In the genomic region with DNA sequence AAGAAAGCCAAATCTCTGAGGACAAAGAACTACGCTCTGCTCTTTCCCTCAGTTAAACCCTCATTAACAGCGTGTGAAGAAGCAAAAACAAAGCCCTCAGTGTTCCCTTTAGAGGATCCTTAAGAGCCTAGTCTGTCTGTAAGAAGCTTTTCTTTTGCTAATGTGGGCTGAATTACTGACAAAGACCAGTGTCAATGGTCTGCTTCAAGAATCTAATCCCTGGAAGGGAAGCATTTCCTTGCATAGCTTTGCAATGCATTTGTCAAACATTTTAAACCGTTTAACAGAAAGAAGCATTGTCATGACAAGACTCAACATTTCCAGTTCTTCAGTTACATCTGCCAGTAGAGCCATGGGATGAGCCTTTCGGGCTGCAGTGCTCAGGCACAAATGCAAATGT, we compare ENCODE assay signal across 1 cellular context.
TF ChIP-seq lines count a peak whose summit lies in the region.

No MANE protein-coding gene starts in this region.

TF ChIP-seq in H1, 55 proteins besides CTCF, POLR2A, EP300 and RAD21 (continued from another document):
- TF ChIP-seq SRF (IDR thresholded peaks at IDR 0.05; ENCODE audit: low read depth, low read length) = no peak
- TF ChIP-seq, protein P1, sequence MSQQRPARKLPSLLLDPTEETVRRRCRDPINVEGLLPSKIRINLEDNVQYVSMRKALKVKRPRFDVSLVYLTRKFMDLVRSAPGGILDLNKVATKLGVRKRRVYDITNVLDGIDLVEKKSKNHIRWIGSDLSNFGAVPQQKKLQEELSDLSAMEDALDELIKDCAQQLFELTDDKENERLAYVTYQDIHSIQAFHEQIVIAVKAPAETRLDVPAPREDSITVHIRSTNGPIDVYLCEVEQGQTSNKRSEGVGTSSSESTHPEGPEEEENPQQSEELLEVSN (IDR thresholded peaks at IDR 0.05) = no peak
- no peak for TF ChIP-seq EGR1 (IDR thresholded peaks at IDR 0.05; ENCODE audit: borderline replicate concordance, low read depth, low read length)
- 0 out of 2 replicates have a peak, but pooled peaks have one; percentile 42 for TF ChIP-seq YY1 (IDR thresholded peaks at IDR 0.05; ENCODE audit: low read depth, low read length)
- no peak for TF ChIP-seq CBX5 (IDR thresholded peaks at IDR 0.05; ENCODE audit: low read depth, low read length)
- no peak for TF ChIP-seq HDAC6 (IDR thresholded peaks at IDR 0.05; ENCODE audit: low read depth, low read length)
- no peak for TF ChIP-seq TAF7 (optimal IDR thresholded peaks at IDR 0.05; ENCODE audit: borderline replicate concordance, low read depth, low read length)
- TF ChIP-seq KDM4A (IDR thresholded peaks at IDR 0.05; ENCODE audit: low read depth, low read length, severe bottlenecking) = no peak
- TF ChIP-seq BACH1 (IDR thresholded peaks at IDR 0.05; ENCODE audit: low read length) = peak; percentile 63; the same call in 1 of the 2 replicates
- no peak for TF ChIP-seq SIRT6 (IDR thresholded peaks at IDR 0.05; ENCODE audit: low read length)
- TF ChIP-seq JUND (IDR thresholded peaks at IDR 0.05; ENCODE audit: low read length) = 0 out of 2 replicates have a peak, but pooled peaks have one; percentile 51
- TF ChIP-seq CREB1 (IDR thresholded peaks at IDR 0.05) = no peak
- TF ChIP-seq TEAD4 (IDR thresholded peaks at IDR 0.05; ENCODE audit: low read depth, low read length) = peak; percentile 83
- no peak for TF ChIP-seq JUN (IDR thresholded peaks at IDR 0.05; ENCODE audit: low read depth, low read length)
- peak; percentile 74; the same call in 1 of the 2 replicates for TF ChIP-seq POU5F1 (IDR thresholded peaks at IDR 0.05; ENCODE audit: low read depth, low read length)
- TF ChIP-seq, protein P2, sequence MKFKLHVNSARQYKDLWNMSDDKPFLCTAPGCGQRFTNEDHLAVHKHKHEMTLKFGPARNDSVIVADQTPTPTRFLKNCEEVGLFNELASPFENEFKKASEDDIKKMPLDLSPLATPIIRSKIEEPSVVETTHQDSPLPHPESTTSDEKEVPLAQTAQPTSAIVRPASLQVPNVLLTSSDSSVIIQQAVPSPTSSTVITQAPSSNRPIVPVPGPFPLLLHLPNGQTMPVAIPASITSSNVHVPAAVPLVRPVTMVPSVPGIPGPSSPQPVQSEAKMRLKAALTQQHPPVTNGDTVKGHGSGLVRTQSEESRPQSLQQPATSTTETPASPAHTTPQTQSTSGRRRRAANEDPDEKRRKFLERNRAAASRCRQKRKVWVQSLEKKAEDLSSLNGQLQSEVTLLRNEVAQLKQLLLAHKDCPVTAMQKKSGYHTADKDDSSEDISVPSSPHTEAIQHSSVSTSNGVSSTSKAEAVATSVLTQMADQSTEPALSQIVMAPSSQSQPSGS (IDR thresholded peaks at IDR 0.05; ENCODE audit: low read length) = no peak; the same call in 1 of the 2 replicates
- TF ChIP-seq, protein P3, sequence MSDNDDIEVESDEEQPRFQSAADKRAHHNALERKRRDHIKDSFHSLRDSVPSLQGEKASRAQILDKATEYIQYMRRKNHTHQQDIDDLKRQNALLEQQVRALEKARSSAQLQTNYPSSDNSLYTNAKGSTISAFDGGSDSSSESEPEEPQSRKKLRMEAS (IDR thresholded peaks at IDR 0.05) = no peak
- TF ChIP-seq NRF1 (IDR thresholded peaks at IDR 0.05; ENCODE audit: low read depth, low read length) = no peak
- TF ChIP-seq HDAC2 (IDR thresholded peaks at IDR 0.05; ENCODE audit: borderline replicate concordance in 1 of 2, low read depth in 2 of 2, low read length in 2 of 2) = peak; percentile 69 to 96; a peak in 1 of 4 replicates
- no peak for TF ChIP-seq ZNF274 (IDR thresholded peaks at IDR 0.05; ENCODE audit: borderline replicate concordance, extremely low read depth, low read length)
- no peak for TF ChIP-seq RNF2 (IDR thresholded peaks at IDR 0.05; ENCODE audit: borderline replicate concordance, low read depth, low read length, missing control alignments, poor library complexity, severe bottlenecking)
- no peak for TF ChIP-seq RBBP5 (IDR thresholded peaks at IDR 0.05; ENCODE audit: borderline replicate concordance, low read depth, low read length)
- TF ChIP-seq TBP (IDR thresholded peaks at IDR 0.05; ENCODE audit: low read depth, low read length) = no peak
- no peak for TF ChIP-seq CHD1 (IDR thresholded peaks at IDR 0.05; ENCODE audit: low read depth, low read length)
- no peak; the same call in none of the 2 replicates for TF ChIP-seq POLR2AphosphoS5 (IDR thresholded peaks at IDR 0.05; ENCODE audit: low read depth, low read length)
- no peak for TF ChIP-seq GABPA (IDR thresholded peaks at IDR 0.05; ENCODE audit: borderline replicate concordance, insufficient read depth, low read length)
- TF ChIP-seq NANOG (IDR thresholded peaks at IDR 0.05; ENCODE audit: insufficient read depth, low read depth, low read length, poor library complexity, severe bottlenecking) = peak; percentile 97
- TF ChIP-seq SAP30 (IDR thresholded peaks at IDR 0.05; ENCODE audit: insufficient read depth, insufficient replicate concordance, low read length) = no peak
- TF ChIP-seq, protein P4, sequence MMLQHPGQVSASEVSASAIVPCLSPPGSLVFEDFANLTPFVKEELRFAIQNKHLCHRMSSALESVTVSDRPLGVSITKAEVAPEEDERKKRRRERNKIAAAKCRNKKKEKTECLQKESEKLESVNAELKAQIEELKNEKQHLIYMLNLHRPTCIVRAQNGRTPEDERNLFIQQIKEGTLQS (IDR thresholded peaks at IDR 0.05; ENCODE audit: insufficient read depth, low read depth, low read length) = no peak
- no peak for TF ChIP-seq RFX5 (IDR thresholded peaks at IDR 0.05; ENCODE audit: borderline replicate concordance, low read depth, low read length)
- TF ChIP-seq SIN3A (conservative IDR thresholded peaks at IDR 0.05 in 1 of 2, IDR thresholded peaks at IDR 0.05 in 1 of 2; ENCODE audit: low read depth in 1 of 2, low read length in 2 of 2) = no peak
- no peak; the same call in 1 of the 2 replicates for TF ChIP-seq CHD2 (IDR thresholded peaks at IDR 0.05; ENCODE audit: low read length)
- no peak for TF ChIP-seq RXRA (IDR thresholded peaks at IDR 0.05; ENCODE audit: insufficient read depth, low read depth, low read length)
- TF ChIP-seq BRCA1 (IDR thresholded peaks at IDR 0.05; ENCODE audit: low read depth, low read length) = no peak
- no peak for TF ChIP-seq GTF2F1 (IDR thresholded peaks at IDR 0.05; ENCODE audit: borderline replicate concordance, low read depth, low read length)
- TF ChIP-seq SP4 (IDR thresholded peaks at IDR 0.05; ENCODE audit: low read length) = no peak
- TF ChIP-seq FOSL1 (IDR thresholded peaks at IDR 0.05; ENCODE audit: insufficient read depth, low read depth, low read length) = no peak
- no peak for TF ChIP-seq PHF8 (conservative IDR thresholded peaks at IDR 0.05; ENCODE audit: low read depth, low read length)
- TF ChIP-seq, protein P5, sequence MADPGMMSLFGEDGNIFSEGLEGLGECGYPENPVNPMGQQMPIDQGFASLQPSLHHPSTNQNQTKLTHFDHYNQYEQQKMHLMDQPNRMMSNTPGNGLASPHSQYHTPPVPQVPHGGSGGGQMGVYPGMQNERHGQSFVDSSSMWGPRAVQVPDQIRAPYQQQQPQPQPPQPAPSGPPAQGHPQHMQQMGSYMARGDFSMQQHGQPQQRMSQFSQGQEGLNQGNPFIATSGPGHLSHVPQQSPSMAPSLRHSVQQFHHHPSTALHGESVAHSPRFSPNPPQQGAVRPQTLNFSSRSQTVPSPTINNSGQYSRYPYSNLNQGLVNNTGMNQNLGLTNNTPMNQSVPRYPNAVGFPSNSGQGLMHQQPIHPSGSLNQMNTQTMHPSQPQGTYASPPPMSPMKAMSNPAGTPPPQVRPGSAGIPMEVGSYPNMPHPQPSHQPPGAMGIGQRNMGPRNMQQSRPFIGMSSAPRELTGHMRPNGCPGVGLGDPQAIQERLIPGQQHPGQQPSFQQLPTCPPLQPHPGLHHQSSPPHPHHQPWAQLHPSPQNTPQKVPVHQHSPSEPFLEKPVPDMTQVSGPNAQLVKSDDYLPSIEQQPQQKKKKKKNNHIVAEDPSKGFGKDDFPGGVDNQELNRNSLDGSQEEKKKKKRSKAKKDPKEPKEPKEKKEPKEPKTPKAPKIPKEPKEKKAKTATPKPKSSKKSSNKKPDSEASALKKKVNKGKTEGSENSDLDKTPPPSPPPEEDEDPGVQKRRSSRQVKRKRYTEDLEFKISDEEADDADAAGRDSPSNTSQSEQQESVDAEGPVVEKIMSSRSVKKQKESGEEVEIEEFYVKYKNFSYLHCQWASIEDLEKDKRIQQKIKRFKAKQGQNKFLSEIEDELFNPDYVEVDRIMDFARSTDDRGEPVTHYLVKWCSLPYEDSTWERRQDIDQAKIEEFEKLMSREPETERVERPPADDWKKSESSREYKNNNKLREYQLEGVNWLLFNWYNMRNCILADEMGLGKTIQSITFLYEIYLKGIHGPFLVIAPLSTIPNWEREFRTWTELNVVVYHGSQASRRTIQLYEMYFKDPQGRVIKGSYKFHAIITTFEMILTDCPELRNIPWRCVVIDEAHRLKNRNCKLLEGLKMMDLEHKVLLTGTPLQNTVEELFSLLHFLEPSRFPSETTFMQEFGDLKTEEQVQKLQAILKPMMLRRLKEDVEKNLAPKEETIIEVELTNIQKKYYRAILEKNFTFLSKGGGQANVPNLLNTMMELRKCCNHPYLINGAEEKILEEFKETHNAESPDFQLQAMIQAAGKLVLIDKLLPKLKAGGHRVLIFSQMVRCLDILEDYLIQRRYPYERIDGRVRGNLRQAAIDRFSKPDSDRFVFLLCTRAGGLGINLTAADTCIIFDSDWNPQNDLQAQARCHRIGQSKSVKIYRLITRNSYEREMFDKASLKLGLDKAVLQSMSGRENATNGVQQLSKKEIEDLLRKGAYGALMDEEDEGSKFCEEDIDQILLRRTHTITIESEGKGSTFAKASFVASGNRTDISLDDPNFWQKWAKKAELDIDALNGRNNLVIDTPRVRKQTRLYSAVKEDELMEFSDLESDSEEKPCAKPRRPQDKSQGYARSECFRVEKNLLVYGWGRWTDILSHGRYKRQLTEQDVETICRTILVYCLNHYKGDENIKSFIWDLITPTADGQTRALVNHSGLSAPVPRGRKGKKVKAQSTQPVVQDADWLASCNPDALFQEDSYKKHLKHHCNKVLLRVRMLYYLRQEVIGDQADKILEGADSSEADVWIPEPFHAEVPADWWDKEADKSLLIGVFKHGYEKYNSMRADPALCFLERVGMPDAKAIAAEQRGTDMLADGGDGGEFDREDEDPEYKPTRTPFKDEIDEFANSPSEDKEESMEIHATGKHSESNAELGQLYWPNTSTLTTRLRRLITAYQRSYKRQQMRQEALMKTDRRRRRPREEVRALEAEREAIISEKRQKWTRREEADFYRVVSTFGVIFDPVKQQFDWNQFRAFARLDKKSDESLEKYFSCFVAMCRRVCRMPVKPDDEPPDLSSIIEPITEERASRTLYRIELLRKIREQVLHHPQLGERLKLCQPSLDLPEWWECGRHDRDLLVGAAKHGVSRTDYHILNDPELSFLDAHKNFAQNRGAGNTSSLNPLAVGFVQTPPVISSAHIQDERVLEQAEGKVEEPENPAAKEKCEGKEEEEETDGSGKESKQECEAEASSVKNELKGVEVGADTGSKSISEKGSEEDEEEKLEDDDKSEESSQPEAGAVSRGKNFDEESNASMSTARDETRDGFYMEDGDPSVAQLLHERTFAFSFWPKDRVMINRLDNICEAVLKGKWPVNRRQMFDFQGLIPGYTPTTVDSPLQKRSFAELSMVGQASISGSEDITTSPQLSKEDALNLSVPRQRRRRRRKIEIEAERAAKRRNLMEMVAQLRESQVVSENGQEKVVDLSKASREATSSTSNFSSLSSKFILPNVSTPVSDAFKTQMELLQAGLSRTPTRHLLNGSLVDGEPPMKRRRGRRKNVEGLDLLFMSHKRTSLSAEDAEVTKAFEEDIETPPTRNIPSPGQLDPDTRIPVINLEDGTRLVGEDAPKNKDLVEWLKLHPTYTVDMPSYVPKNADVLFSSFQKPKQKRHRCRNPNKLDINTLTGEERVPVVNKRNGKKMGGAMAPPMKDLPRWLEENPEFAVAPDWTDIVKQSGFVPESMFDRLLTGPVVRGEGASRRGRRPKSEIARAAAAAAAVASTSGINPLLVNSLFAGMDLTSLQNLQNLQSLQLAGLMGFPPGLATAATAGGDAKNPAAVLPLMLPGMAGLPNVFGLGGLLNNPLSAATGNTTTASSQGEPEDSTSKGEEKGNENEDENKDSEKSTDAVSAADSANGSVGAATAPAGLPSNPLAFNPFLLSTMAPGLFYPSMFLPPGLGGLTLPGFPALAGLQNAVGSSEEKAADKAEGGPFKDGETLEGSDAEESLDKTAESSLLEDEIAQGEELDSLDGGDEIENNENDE (IDR thresholded peaks at IDR 0.05; ENCODE audit: insufficient replicate concordance, low read length) = peak; percentile 98
- peak; percentile 67 to 81 for TF ChIP-seq BCL11A (IDR thresholded peaks at IDR 0.05; ENCODE audit: low read depth in 2 of 2, low read length in 2 of 2)
- peak; percentile 89 for TF ChIP-seq SP1 (IDR thresholded peaks at IDR 0.05; ENCODE audit: low read depth, low read length)
